ENCODE assay signal across 31 cellular contexts in genomic region chr18:74182335-74182734, GRCh38. TPM values are rescaled to one million over a fixed set of nuclear protein-coding genes. Genes with fewer than 3 reads are reported as not detected.
"Had no signal": no experiment of that assay in that cellular context is flagged by ENCODE, and none has a peak within 500 bp of the region (broad histone marks: within the 10 kb centered on the region; RNA-seq: fewer than 3 reads in every experiment).

No MANE protein-coding gene starts in this region.

- H3K4me1 Mint-ChIP-seq: activated CD4-positive, alpha-beta memory T cell treated with anti-CD3 and anti-CD28 coated beads, Interleukin-2, amount 10 ng/mL, durations not matched to agents 7 days and 5 days; activated CD4-positive, alpha-beta T cell treated with anti-CD3 and anti-CD28 coated beads for 36 hours; activated CD4-positive, alpha-beta T cell treated with anti-CD3 and anti-CD28 coated beads, Interleukin-2, amount 10 ng/mL, durations not matched to agents 7 days and 5 days; activated naive CD4-positive, alpha-beta T cell treated with anti-CD3 and anti-CD28 coated beads, Interleukin-2, amount 10 ng/mL, durations not matched to agents 7 days and 5 days; activated naive CD8-positive, alpha-beta T cell treated with anti-CD3 and anti-CD28 coated beads, Interleukin-2, amount 10 ng/mL, durations not matched to agents 7 days and 5 days; brain; central memory CD8-positive, alpha-beta T cell had no signal

- H3K36me3 Mint-ChIP-seq: activated naive CD4-positive, alpha-beta T cell treated with anti-CD3 and anti-CD28 coated beads, Interleukin-2, amount 10 ng/mL, durations not matched to agents 7 days and 5 days; activated naive CD4-positive, alpha-beta T cell treated with anti-CD3 and anti-CD28 coated beads, Interleukin-2, amount 50 U/mL, for 72 hours; activated naive CD8-positive, alpha-beta T cell treated with anti-CD3 and anti-CD28 coated beads, Interleukin-2, amount 10 ng/mL, durations not matched to agents 7 days and 5 days; brain had no signal

- DNase-seq: activated CD4-positive, alpha-beta memory T cell treated with anti-CD3 and anti-CD28 coated beads, Interleukin-2, amount 10 ng/mL, durations not matched to agents 7 days and 5 days; activated CD4-positive, alpha-beta T cell treated with anti-CD3 and anti-CD28 coated beads for 36 hours; activated CD4-positive, alpha-beta T cell treated with anti-CD3 and anti-CD28 coated beads, Interleukin-2, amount 10 ng/mL, durations not matched to agents 7 days and 5 days; activated CD4-positive, alpha-beta T cell treated with anti-CD3 and anti-CD28 coated beads, Interleukin-2, amount 50 U/mL, for 4 hours; activated CD4-positive, CD25-positive, alpha-beta regulatory T cell; activated CD4-positive, CD25-positive, alpha-beta regulatory T cell treated with anti-CD3 and anti-CD28 coated beads, Interleukin-2, amount 50 U/mL, for 72 hours; activated CD8-positive, alpha-beta memory T cell treated with anti-CD3 and anti-CD28 coated beads, Interleukin-2, amount 50 U/mL, for 48 hours; activated gamma-delta T cell; activated naive CD4-positive, alpha-beta T cell; activated naive CD4-positive, alpha-beta T cell treated with anti-CD3 and anti-CD28 coated beads, Interleukin-2, amount 10 ng/mL, durations not matched to agents 7 days and 5 days; activated naive CD8-positive, alpha-beta T cell treated with anti-CD3 and anti-CD28 coated beads, Interleukin-2, amount 10 ng/mL, durations not matched to agents 7 days and 5 days; activated T-cell treated with anti-CD3 and anti-CD28 coated beads for 4 hours; activated T-cell treated with anti-CD3 and anti-CD28 coated beads, Interleukin-2, amount 50 U/mL, for 24 hours; activated T-cell treated with anti-CD3 and anti-CD28 coated beads, Interleukin-2, amount 50 U/mL, for 72 hours; dorsolateral prefrontal cortex; effector memory CD4-positive, alpha-beta T cell; endodermal cell; foreskin fibroblast; T-helper 1 cell; T-helper 17 cell; T1000 had no signal

- ATAC-seq: activated CD4-positive, alpha-beta T cell treated with anti-CD3 and anti-CD28 coated beads for 36 hours; activated naive CD4-positive, alpha-beta T cell treated with anti-CD3 and anti-CD28 coated beads, Interleukin-2, amount 50 U/mL, for 72 hours; activated T-cell treated with anti-CD3 and anti-CD28 coated beads, Interleukin-2, amount 50 U/mL, for 72 hours; esophagus mucosa; T-helper 17 cell had no signal

- H3K27ac ChIP-seq: ascending aorta, breast epithelium, cardiac muscle cell, coronary artery, dorsolateral prefrontal cortex had no signal

- H3K27me3 ChIP-seq: ascending aorta, breast epithelium had no signal

- H3K4me1 ChIP-seq: ascending aorta, breast epithelium had no signal

- H3K4me3 Mint-ChIP-seq: activated CD4-positive, alpha-beta memory T cell treated with anti-CD3 and anti-CD28 coated beads, Interleukin-2, amount 10 ng/mL, durations not matched to agents 7 days and 5 days; activated CD4-positive, alpha-beta T cell treated with anti-CD3 and anti-CD28 coated beads for 36 hours; activated CD4-positive, alpha-beta T cell treated with anti-CD3 and anti-CD28 coated beads, Interleukin-2, amount 10 ng/mL, durations not matched to agents 7 days and 5 days; activated naive CD4-positive, alpha-beta T cell treated with anti-CD3 and anti-CD28 coated beads, Interleukin-2, amount 10 ng/mL, durations not matched to agents 7 days and 5 days; activated naive CD8-positive, alpha-beta T cell treated with anti-CD3 and anti-CD28 coated beads, Interleukin-2, amount 10 ng/mL, durations not matched to agents 7 days and 5 days; activated T-cell treated with anti-CD3 and anti-CD28 coated beads, Interleukin-2, amount 50 U/mL, for 24 hours; activated T-cell treated with anti-CD3 and anti-CD28 coated beads, Interleukin-2, amount 50 U/mL, for 72 hours; brain; central memory CD8-positive, alpha-beta T cell; dendritic cell treated with granulocyte-macrophage colony-stimulating factor and Interleukin-4, amounts not matched to agents 40 ng/mL and 50 ng/mL, for 4 days; endodermal cell; T-helper 17 cell; T-helper 2 cell treated with Interferon-gamma antibody and Interleukin-4, amounts not matched to agents 5 μg/mL and 100 μg/mL, for 36 hours had no signal

- H3K36me3 ChIP-seq: ascending aorta, breast epithelium, cardiac muscle cell had no signal

- H3K4me3 ChIP-seq: ascending aorta, breast epithelium, cardiac muscle cell, coronary artery, dorsolateral prefrontal cortex had no signal

- H3K9me3 ChIP-seq: ascending aorta, breast epithelium had no signal

- H3K27ac Mint-ChIP-seq: activated CD4-positive, alpha-beta memory T cell treated with anti-CD3 and anti-CD28 coated beads, Interleukin-2, amount 10 ng/mL, durations not matched to agents 7 days and 5 days; activated CD4-positive, alpha-beta T cell treated with anti-CD3 and anti-CD28 coated beads for 36 hours; activated CD4-positive, alpha-beta T cell treated with anti-CD3 and anti-CD28 coated beads, Interleukin-2, amount 10 ng/mL, durations not matched to agents 7 days and 5 days; activated naive CD4-positive, alpha-beta T cell treated with anti-CD3 and anti-CD28 coated beads, Interleukin-2, amount 10 ng/mL, durations not matched to agents 7 days and 5 days; activated naive CD4-positive, alpha-beta T cell treated with anti-CD3 and anti-CD28 coated beads, Interleukin-2, amount 50 U/mL, for 72 hours; activated naive CD8-positive, alpha-beta T cell treated with anti-CD3 and anti-CD28 coated beads, Interleukin-2, amount 10 ng/mL, durations not matched to agents 7 days and 5 days; activated T-cell treated with anti-CD3 and anti-CD28 coated beads, Interleukin-2, amount 50 U/mL, for 24 hours; activated T-cell treated with anti-CD3 and anti-CD28 coated beads, Interleukin-2, amount 50 U/mL, for 72 hours; brain; dendritic cell treated with granulocyte-macrophage colony-stimulating factor and Interleukin-4, amounts not matched to agents 40 ng/mL and 50 ng/mL, for 4 days; endodermal cell; T-helper 17 cell; T-helper 2 cell treated with Interferon-gamma antibody and Interleukin-4, amounts not matched to agents 5 μg/mL and 100 μg/mL, for 36 hours had no signal

- H3K9me3 Mint-ChIP-seq: activated CD4-positive, alpha-beta memory T cell treated with anti-CD3 and anti-CD28 coated beads, Interleukin-2, amount 10 ng/mL, durations not matched to agents 7 days and 5 days; activated CD4-positive, alpha-beta T cell treated with anti-CD3 and anti-CD28 coated beads, Interleukin-2, amount 10 ng/mL, durations not matched to agents 7 days and 5 days; activated naive CD4-positive, alpha-beta T cell treated with anti-CD3 and anti-CD28 coated beads, Interleukin-2, amount 10 ng/mL, durations not matched to agents 7 days and 5 days; activated naive CD4-positive, alpha-beta T cell treated with anti-CD3 and anti-CD28 coated beads, Interleukin-2, amount 50 U/mL, for 72 hours; activated naive CD8-positive, alpha-beta T cell treated with anti-CD3 and anti-CD28 coated beads, Interleukin-2, amount 10 ng/mL, durations not matched to agents 7 days and 5 days; activated T-cell treated with anti-CD3 and anti-CD28 coated beads, Interleukin-2, amount 50 U/mL, for 24 hours; activated T-cell treated with anti-CD3 and anti-CD28 coated beads, Interleukin-2, amount 50 U/mL, for 72 hours; central memory CD8-positive, alpha-beta T cell; dendritic cell treated with granulocyte-macrophage colony-stimulating factor and Interleukin-4, amounts not matched to agents 40 ng/mL and 50 ng/mL, for 4 days; endodermal cell; T-helper 2 cell treated with Interferon-gamma antibody and Interleukin-4, amounts not matched to agents 5 μg/mL and 100 μg/mL, for 36 hours had no signal

RNA-seq across cellular contexts. Expression of gene FBXO15, which starts 34.7 kb away (rescaled TPM):
- total RNA-seq: ascending aorta had no signal
